9 cellular contexts compared by ENCODE assay signal in the genomic region with DNA sequence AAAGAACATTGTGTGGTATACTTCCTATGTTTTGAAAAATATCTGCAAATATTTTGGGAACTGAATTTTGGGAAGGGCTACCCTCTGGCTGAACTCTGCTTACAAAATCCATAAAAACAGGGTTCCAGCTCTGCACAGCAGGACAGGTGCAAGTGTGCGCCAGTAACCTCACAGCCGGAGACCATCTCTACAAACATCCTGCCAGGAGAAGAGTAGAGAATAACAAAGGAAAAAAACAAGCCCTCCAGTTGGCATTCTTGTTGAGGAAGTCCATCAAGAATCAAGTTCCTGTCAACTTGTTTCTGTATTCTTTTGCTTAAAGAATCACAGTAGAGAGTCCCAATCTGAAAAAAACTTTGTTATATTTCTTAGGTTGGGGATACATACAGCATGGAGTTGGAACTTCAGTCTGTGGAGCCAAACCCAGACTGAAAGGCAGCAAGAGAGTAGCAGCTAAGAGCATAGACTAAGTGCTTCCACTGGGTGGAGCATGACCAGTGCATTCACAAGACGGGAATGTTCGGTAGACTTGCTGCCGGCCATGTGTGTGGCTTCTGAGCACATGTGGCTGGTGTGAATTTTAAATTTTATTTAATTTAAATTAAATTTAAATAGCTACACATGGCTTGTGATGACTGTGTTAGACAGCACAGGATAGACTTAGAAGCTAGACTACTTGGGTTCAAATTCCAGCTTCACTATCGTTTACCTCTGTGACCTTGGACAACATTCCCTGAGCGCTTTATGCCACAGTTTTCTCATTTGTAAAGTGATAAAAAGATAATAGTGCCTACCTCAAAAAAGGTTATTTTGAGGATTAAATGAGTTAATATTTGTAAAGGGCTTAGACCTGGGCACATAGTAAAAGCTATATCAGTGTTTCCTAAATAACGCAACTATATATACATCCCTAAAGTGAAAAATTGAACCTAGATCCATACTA. TPM values are rescaled to one million over a fixed set of nuclear protein-coding genes. Genes with fewer than 3 reads are reported as not detected.
DNase-seq lines count a peak whose midpoint lies in the region; ATAC-seq and TF ChIP-seq lines count a peak whose summit lies in the region.
"Had no signal": no experiment of that assay in that cellular context is flagged by ENCODE, and none has a peak within 500 bp of the region (broad histone marks: within the 10 kb centered on the region; RNA-seq: fewer than 3 reads in every experiment).

No MANE protein-coding gene starts in this region.

- H3K36me3 ChIP-seq in OCI-LY7 (ENCODE audit: insufficient read depth, low read length) (no peaks in the 10 kb centered on the region), aorta (ENCODE audit: control insufficient read depth in 1 of 2, insufficient read depth in 2 of 2, low read length in 1 of 2) (no peaks in the 10 kb centered on the region)

- CTCF ChIA-PET in OCI-LY7 (lab: Charles Lee; ENCODE audit: unreplicated experiment) = no interaction called here
- CTCF ChIA-PET in activated CD4-positive, alpha-beta T cell treated with anti-CD3 and anti-CD28 coated beads, Interleukin-2, amount 10 ng/mL, durations not matched to agents 7 days and 5 days (lab: Charles Lee) = no interaction called here

- no peaks in the 10 kb centered on the region for H3K9me2 ChIP-seq in OCI-LY7 (ENCODE audit: insufficient read depth, low read length)

- peak overlapping the region; percentile 45; the same call in 1 of the 2 replicates for H2AFZ ChIP-seq in OCI-LY7 (ENCODE audit: low read length)

- no peak overlapping the region for H3K4me2 ChIP-seq in OCI-LY7 (ENCODE audit: low read length)

- POLR2A ChIA-PET in OCI-LY7 (lab: Charles Lee) = interaction anchor here (0.6 to 1.1 kb wide), 2 partner anchors 181 to 1085 kb away, joined by 3 to 4 read pairs; no protein-coding TSS in a partner anchor
- POLR2A ChIA-PET in activated CD4-positive, alpha-beta T cell treated with anti-CD3 and anti-CD28 coated beads, Interleukin-2, amount 10 ng/mL, durations not matched to agents 7 days and 5 days (lab: Charles Lee) = no interaction called here

- 0 out of 2 replicates have a peak, but pooled peaks have one; percentile 19 for TF ChIP-seq CTCF in GM12875 (IDR thresholded peaks at IDR 0.05; ENCODE audit: borderline replicate concordance, insufficient read depth, low read depth, low read length)
- peak; percentile 62 for TF ChIP-seq CTCF in OCI-LY7 (conservative IDR thresholded peaks at IDR 0.05; ENCODE audit: low read length)
- peak; percentile 50 for TF ChIP-seq CTCF in fibroblast of villous mesenchyme (IDR thresholded peaks at IDR 0.05; ENCODE audit: insufficient read depth, low read depth, low read length)

- BruUV-seq in OCI-LY7 (replicated peaks; lab: Mats Ljungman, UMichigan) = no TSS peak

- intact Hi-C loops in OCI-LY7 (cut with micrococcal nuclease; ENCODE audit: unreplicated experiment) (no loop called here), aorta (cut with DNase I) (no loop called here)

- H3K4me1 Mint-ChIP-seq in stimulated activated naive CD8-positive, alpha-beta T cell treated with anti-CD3 and anti-CD28 coated beads, Interleukin-15, amount 100 ng/mL, for 72 hours = no peaks in the 10 kb centered on the region
- H3K4me1 Mint-ChIP-seq in activated CD4-positive, alpha-beta T cell treated with anti-CD3 and anti-CD28 coated beads, Interleukin-2, amount 10 ng/mL, durations not matched to agents 7 days and 5 days = peaks cover 2% of the 10 kb centered on the region

- no peaks in the 10 kb centered on the region for H3K9me3 ChIP-seq in OCI-LY7 (ENCODE audit: low read length)
- no peaks in the 10 kb centered on the region for H3K9me3 ChIP-seq in aorta (ENCODE audit: control insufficient read depth, low read length)

- H3K79me2 ChIP-seq in OCI-LY7 (ENCODE audit: insufficient read depth, low read depth, low read length) = no peaks in the 10 kb centered on the region

- H3K36me3 Mint-ChIP-seq in activated CD4-positive, alpha-beta T cell treated with anti-CD3 and anti-CD28 coated beads, Interleukin-2, amount 10 ng/mL, durations not matched to agents 7 days and 5 days (ENCODE audit: low read depth) = no peaks in the 10 kb centered on the region

- H3K4me1 ChIP-seq in OCI-LY7 (ENCODE audit: insufficient read depth, low read length, poor library complexity, severe bottlenecking) (peaks cover 44% of the 10 kb centered on the region), aorta (ENCODE audit: control insufficient read depth in 1 of 2, insufficient read depth in 2 of 2, low read length in 2 of 2) (no peaks in the 10 kb centered on the region)

- DNase-seq in OCI-LY7 (ENCODE audit: low spot score) (peak; percentile 36), fibroblast of villous mesenchyme (ENCODE audit: low read depth) (peak; percentile 57), renal cortical epithelial cell (ENCODE audit: low read depth) (peak; percentile 37), aorta (no peak), NCI-H2081 treated with DMSO at 0.1 percent for 48 hours (lab: John Stamatoyannopoulos, UW) (no peak)
- DNase-seq in stimulated activated naive CD8-positive, alpha-beta T cell treated with anti-CD3 and anti-CD28 coated beads, Interleukin-15, amount 100 ng/mL, for 72 hours = no peak
- no peak for DNase-seq in activated CD4-positive, alpha-beta T cell treated with anti-CD3 and anti-CD28 coated beads, Interleukin-2, amount 10 ng/mL, durations not matched to agents 7 days and 5 days
- DNase-seq: activated CD4-positive, alpha-beta T cell treated with anti-CD3 and anti-CD28 coated beads for 36 hours had no signal

- no peaks in the 10 kb centered on the region for H3K27me3 ChIP-seq in aorta (ENCODE audit: control insufficient read depth in 1 of 2, insufficient read depth in 2 of 2, low read length in 1 of 2)

- ATAC-seq in aorta (ENCODE audit: low FRiP score) = no peak
- no peak for ATAC-seq in stimulated activated naive CD8-positive, alpha-beta T cell treated with anti-CD3 and anti-CD28 coated beads, Interleukin-15, amount 100 ng/mL, for 72 hours
- ATAC-seq: activated CD4-positive, alpha-beta T cell treated with anti-CD3 and anti-CD28 coated beads for 36 hours had no signal

- whole genome bisulfite sequencing in aorta, 2 donors = 67 to 68% methylated on average over 8 of the region's 8 CpGs

- H3K4me3 ChIP-seq in GM12875 (ENCODE audit: low read depth, low read length) = no peak overlapping the region
- no peak overlapping the region for H3K4me3 ChIP-seq in OCI-LY7 (ENCODE audit: low read depth, low read length, poor library complexity, severe bottlenecking)
- no peak overlapping the region for H3K4me3 ChIP-seq in fibroblast of villous mesenchyme (ENCODE audit: low read depth, low read length)
- no peak overlapping the region for H3K4me3 ChIP-seq in aorta (ENCODE audit: low read length in 2 of 2)

- H3K27ac ChIP-seq in OCI-LY7 (ENCODE audit: low read depth, low read length, poor library complexity, severe bottlenecking) (no peak overlapping the region), aorta (ENCODE audit: low read depth in 1 of 2, low read length in 2 of 2) (peak overlapping the region in 1 of 2 donors; percentile 52)

- H3K27me3 Mint-ChIP-seq in stimulated activated naive CD8-positive, alpha-beta T cell treated with anti-CD3 and anti-CD28 coated beads, Interleukin-15, amount 100 ng/mL, for 72 hours = peaks cover 9% of the 10 kb centered on the region
- H3K27me3 Mint-ChIP-seq in activated CD4-positive, alpha-beta T cell treated with anti-CD3 and anti-CD28 coated beads, Interleukin-2, amount 10 ng/mL, durations not matched to agents 7 days and 5 days = peaks cover 13% of the 10 kb centered on the region

- no peak overlapping the region for H3K27ac Mint-ChIP-seq in stimulated activated naive CD8-positive, alpha-beta T cell treated with anti-CD3 and anti-CD28 coated beads, Interleukin-15, amount 100 ng/mL, for 72 hours
- no peak overlapping the region for H3K27ac Mint-ChIP-seq in activated CD4-positive, alpha-beta T cell treated with anti-CD3 and anti-CD28 coated beads, Interleukin-2, amount 10 ng/mL, durations not matched to agents 7 days and 5 days
- H3K27ac Mint-ChIP-seq: activated CD4-positive, alpha-beta T cell treated with anti-CD3 and anti-CD28 coated beads for 36 hours had no signal

- no peaks in the 10 kb centered on the region for H3K9me3 Mint-ChIP-seq in stimulated activated naive CD8-positive, alpha-beta T cell treated with anti-CD3 and anti-CD28 coated beads, Interleukin-15, amount 100 ng/mL, for 72 hours
- H3K9me3 Mint-ChIP-seq in activated CD4-positive, alpha-beta T cell treated with anti-CD3 and anti-CD28 coated beads, Interleukin-2, amount 10 ng/mL, durations not matched to agents 7 days and 5 days = no peaks in the 10 kb centered on the region

- H3K4me3 Mint-ChIP-seq in stimulated activated naive CD8-positive, alpha-beta T cell treated with anti-CD3 and anti-CD28 coated beads, Interleukin-15, amount 100 ng/mL, for 72 hours = no peak overlapping the region
- H3K4me3 Mint-ChIP-seq in activated CD4-positive, alpha-beta T cell treated with anti-CD3 and anti-CD28 coated beads, Interleukin-2, amount 10 ng/mL, durations not matched to agents 7 days and 5 days = no peak overlapping the region
- H3K4me3 Mint-ChIP-seq: activated CD4-positive, alpha-beta T cell treated with anti-CD3 and anti-CD28 coated beads for 36 hours had no signal

- no peaks in the 10 kb centered on the region for H4K20me1 ChIP-seq in OCI-LY7 (ENCODE audit: insufficient read depth, low read length)

RNA-seq across cellular contexts. Expression of gene SPTBN1, which starts 41.9 kb away (rescaled TPM):
- 183 and 200 TPM in 2 replicates for total RNA-seq in OCI-LY7 (2014; rRNA removed; shearing (Covaris generic))
- total RNA-seq in OCI-LY7 (2022) (132 and 160 TPM in 2 replicates), fibroblast of villous mesenchyme (181 and 200 TPM in 2 replicates), renal cortical epithelial cell (415 and 447 TPM in 2 replicates), aorta (100 to 1,000 TPM; 322 to 540 TPM)
- polyA plus RNA-seq in aorta = 100 to 1,000 TPM in 1 of 2 donors, 10 to 100 TPM in 1; 84.9 to 113 TPM
- total RNA-seq in activated CD4-positive, alpha-beta T cell treated with anti-CD3 and anti-CD28 coated beads, Interleukin-2, amount 10 ng/mL, durations not matched to agents 7 days and 5 days = 100 to 1,000 TPM; 171 to 184 TPM

Comparison
In these comparisons a context has a peak if more than half of its experiments do, and no peak if none do; other contexts are left out.
1. DNase-seq: peak in OCI-LY7 (single experiment), fibroblast of villous mesenchyme (single experiment) and renal cortical epithelial cell (single experiment); none in aorta (0 of 2), NCI-H2081 treated with DMSO at 0.1 percent for 48 hours (single experiment), stimulated activated naive CD8-positive, alpha-beta T cell treated with anti-CD3 and anti-CD28 coated beads, Interleukin-15, amount 100 ng/mL, for 72 hours (0 of 2) and activated CD4-positive, alpha-beta T cell treated with anti-CD3 and anti-CD28 coated beads, Interleukin-2, amount 10 ng/mL, durations not matched to agents 7 days and 5 days (single experiment).
2. Peak in every context shown above with its lines, with median percentiles within 50 percentile points of each other: CTCF ChIP-seq.